ENCODE assay signal across 25 cellular contexts in genomic region chr3:178189854-178190253, GRCh38.
"Had no signal": no experiment of that assay in that cellular context is flagged by ENCODE, and none has a peak within 500 bp of the region (broad histone marks: within the 10 kb centered on the region; RNA-seq: fewer than 3 reads in every experiment).

No MANE protein-coding gene starts in this region.

- H3K36me3 Mint-ChIP-seq: activated CD8-positive, alpha-beta memory T cell treated with anti-CD3 and anti-CD28 coated beads, Interleukin-2, amount 10 ng/mL, durations not matched to agents 7 days and 5 days; activated naive CD8-positive, alpha-beta T cell treated with anti-CD3 and anti-CD28 coated beads, Interleukin-2, amount 10 ng/mL, durations not matched to agents 7 days and 5 days; mesothelial cell of epicardium; stimulated activated effector memory CD8-positive, alpha-beta T cell treated with anti-CD3 and anti-CD28 coated beads, Interleukin-12 subunit alpha, Interleukin-12 subunit beta, amount 100 ng/mL, for 72 hours had no signal

- H3K36me3 ChIP-seq: right lobe of liver, stomach, vagina had no signal

- H3K9me3 Mint-ChIP-seq: activated naive CD8-positive, alpha-beta T cell treated with anti-CD3 and anti-CD28 coated beads, Interleukin-2, amount 10 ng/mL, durations not matched to agents 7 days and 5 days; activated T-helper 17 cell treated with anti-CD3 and anti-CD28 coated beads, Interleukin-2, amount 50 U/mL, for 72 hours; stimulated activated effector memory CD8-positive, alpha-beta T cell treated with anti-CD3 and anti-CD28 coated beads, Interleukin-12 subunit alpha, Interleukin-12 subunit beta, amount 100 ng/mL, for 72 hours had no signal

- H3K27ac ChIP-seq: body of pancreas, dorsolateral prefrontal cortex, epithelial cell of prostate, right lobe of liver, stomach, vagina had no signal

- H3K27me3 Mint-ChIP-seq: activated CD4-positive, alpha-beta memory T cell treated with anti-CD3 and anti-CD28 coated beads, Interleukin-2, amount 10 ng/mL, durations not matched to agents 7 days and 5 days; activated CD8-positive, alpha-beta memory T cell treated with anti-CD3 and anti-CD28 coated beads, Interleukin-2, amount 10 ng/mL, durations not matched to agents 7 days and 5 days; activated naive CD8-positive, alpha-beta T cell treated with anti-CD3 and anti-CD28 coated beads, Interleukin-2, amount 10 ng/mL, durations not matched to agents 7 days and 5 days; activated T-helper 17 cell treated with anti-CD3 and anti-CD28 coated beads, Interleukin-2, amount 50 U/mL, for 72 hours; T-helper 17 cell had no signal

- H3K9me3 ChIP-seq: body of pancreas, right lobe of liver, stomach, vagina had no signal

- FAIRE-seq: keratinocyte had no signal

- H3K4me3 Mint-ChIP-seq: activated CD4-positive, alpha-beta memory T cell treated with anti-CD3 and anti-CD28 coated beads, Interleukin-2, amount 10 ng/mL, durations not matched to agents 7 days and 5 days; activated CD8-positive, alpha-beta memory T cell treated with anti-CD3 and anti-CD28 coated beads, Interleukin-2, amount 10 ng/mL, durations not matched to agents 7 days and 5 days; activated naive CD8-positive, alpha-beta T cell treated with anti-CD3 and anti-CD28 coated beads, Interleukin-2, amount 10 ng/mL, durations not matched to agents 7 days and 5 days; activated T-helper 17 cell treated with anti-CD3 and anti-CD28 coated beads, Interleukin-2, amount 50 U/mL, for 72 hours; mesothelial cell of epicardium; stimulated activated effector memory CD8-positive, alpha-beta T cell treated with anti-CD3 and anti-CD28 coated beads, Interleukin-12 subunit alpha, Interleukin-12 subunit beta, amount 100 ng/mL, for 72 hours; T-helper 17 cell had no signal

- H3K4me2 ChIP-seq: smooth muscle cell had no signal

- H3K4me3 ChIP-seq: body of pancreas, dorsolateral prefrontal cortex, lung, right lobe of liver, smooth muscle cell, stomach, vagina had no signal

- H3K27me3 ChIP-seq: body of pancreas, dorsolateral prefrontal cortex, right lobe of liver, stomach, vagina had no signal

- H3K4me1 Mint-ChIP-seq: activated CD4-positive, alpha-beta memory T cell treated with anti-CD3 and anti-CD28 coated beads, Interleukin-2, amount 10 ng/mL, durations not matched to agents 7 days and 5 days; activated CD8-positive, alpha-beta memory T cell treated with anti-CD3 and anti-CD28 coated beads, Interleukin-2, amount 10 ng/mL, durations not matched to agents 7 days and 5 days; activated T-helper 17 cell treated with anti-CD3 and anti-CD28 coated beads, Interleukin-2, amount 50 U/mL, for 72 hours; stimulated activated effector memory CD8-positive, alpha-beta T cell treated with anti-CD3 and anti-CD28 coated beads, Interleukin-12 subunit alpha, Interleukin-12 subunit beta, amount 100 ng/mL, for 72 hours; T-helper 17 cell had no signal

- ATAC-seq: activated CD8-positive, alpha-beta memory T cell treated with anti-CD3 and anti-CD28 coated beads, Interleukin-2, amount 10 ng/mL, durations not matched to agents 7 days and 5 days; activated T-helper 17 cell treated with anti-CD3 and anti-CD28 coated beads, Interleukin-2, amount 50 U/mL, for 72 hours; body of pancreas; left lobe of liver; right lobe of liver; stimulated activated effector memory CD8-positive, alpha-beta T cell treated with anti-CD3 and anti-CD28 coated beads, Interleukin-12 subunit alpha, Interleukin-12 subunit beta, amount 100 ng/mL, for 72 hours; T-helper 17 cell had no signal

- H3K4me1 ChIP-seq: body of pancreas, right lobe of liver, stomach, vagina had no signal

- DNase-seq: activated CD4-positive, alpha-beta memory T cell treated with anti-CD3 and anti-CD28 coated beads, Interleukin-2, amount 10 ng/mL, durations not matched to agents 7 days and 5 days; activated CD4-positive, alpha-beta T cell treated with anti-CD3 and anti-CD28 coated beads for 48 hours; activated CD4-positive, CD25-positive, alpha-beta regulatory T cell; activated CD8-positive, alpha-beta memory T cell treated with anti-CD3 and anti-CD28 coated beads, Interleukin-2, amount 10 ng/mL, durations not matched to agents 7 days and 5 days; activated naive CD4-positive, alpha-beta T cell; activated naive CD8-positive, alpha-beta T cell treated with anti-CD3 and anti-CD28 coated beads, Interleukin-2, amount 10 ng/mL, durations not matched to agents 7 days and 5 days; amygdala; body of pancreas; caudate nucleus; dorsolateral prefrontal cortex; foreskin fibroblast; right lobe of liver; stimulated activated CD4-positive, alpha-beta T cell treated with anti-CD3 and anti-CD28 coated beads, Interleukin-4, amount 100 ng/mL, for 1 hour; stomach; T-helper 17 cell; trophoblast cell had no signal

- H3K27ac Mint-ChIP-seq: activated CD4-positive, alpha-beta memory T cell treated with anti-CD3 and anti-CD28 coated beads, Interleukin-2, amount 10 ng/mL, durations not matched to agents 7 days and 5 days; activated CD8-positive, alpha-beta memory T cell treated with anti-CD3 and anti-CD28 coated beads, Interleukin-2, amount 10 ng/mL, durations not matched to agents 7 days and 5 days; activated naive CD8-positive, alpha-beta T cell treated with anti-CD3 and anti-CD28 coated beads, Interleukin-2, amount 10 ng/mL, durations not matched to agents 7 days and 5 days; activated T-helper 17 cell treated with anti-CD3 and anti-CD28 coated beads, Interleukin-2, amount 50 U/mL, for 72 hours; mesothelial cell of epicardium; stimulated activated effector memory CD8-positive, alpha-beta T cell treated with anti-CD3 and anti-CD28 coated beads, Interleukin-12 subunit alpha, Interleukin-12 subunit beta, amount 100 ng/mL, for 72 hours; T-helper 17 cell had no signal
